8 cellular contexts compared by ENCODE assay signal in the genomic region with DNA sequence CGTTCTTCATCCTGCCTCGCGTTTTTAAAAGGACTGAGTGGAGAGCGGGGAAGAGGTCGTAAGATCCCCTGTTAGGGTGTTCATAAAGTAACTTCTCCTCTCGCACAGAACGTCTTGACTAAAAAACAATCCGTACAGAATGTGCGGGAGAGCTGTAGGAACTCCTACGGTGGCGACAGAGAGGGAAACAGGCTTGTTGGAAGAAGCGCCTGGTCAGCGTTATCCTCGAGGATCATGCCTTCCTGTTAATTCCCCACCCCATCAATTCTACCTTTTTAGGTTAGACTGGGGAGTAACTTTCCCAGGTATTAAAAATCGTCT. TPM values are rescaled to one million over a fixed set of nuclear protein-coding genes. Genes with fewer than 3 reads are reported as not detected.
DNase-seq lines count a peak whose midpoint lies in the region; ATAC-seq lines count a peak whose summit lies in the region.

No MANE protein-coding gene starts in this region.

- peak overlapping the region in 1 of 2 experiments; percentile 65 for H3K14ac ChIP-seq in mesenchymal stem cell (ENCODE audit: low read length in 2 of 2)

- H3K36me3 ChIP-seq in mesenchymal stem cell (ENCODE audit: control insufficient read depth in 1 of 2, insufficient read depth in 2 of 2, low read depth in 1 of 2, low read length in 2 of 2) (peaks cover 0 to 10% of the 10 kb centered on the region in 2 experiments), urinary bladder (ENCODE audit: insufficient read depth) (no peaks in the 10 kb centered on the region)

- H3K4me1 Mint-ChIP-seq in activated naive CD4-positive, alpha-beta T cell treated with anti-CD3 and anti-CD28 coated beads for 36 hours (ENCODE audit: low read depth), result peaks cover 31% of the 10 kb centered on the region

- H3K23ac ChIP-seq in mesenchymal stem cell (ENCODE audit: low read length in 2 of 2), result no peak overlapping the region

- H2BK15ac ChIP-seq in mesenchymal stem cell (ENCODE audit: low read depth, poor library complexity, severe bottlenecking), result no peak overlapping the region

- H3K4me3 ChIP-seq in mesenchymal stem cell (ENCODE audit: insufficient read depth in 1 of 2, low read depth in 1 of 2, low read length in 2 of 2) (peak overlapping the region; percentile 95 to 99), urinary bladder (ENCODE audit: low read depth, low read length) (peak overlapping the region; percentile 38)

- no peaks in the 10 kb centered on the region for H3K79me1 ChIP-seq in mesenchymal stem cell (replicated peaks; ENCODE audit: low read length, poor library complexity, severe bottlenecking)

- peak overlapping the region in 1 of 2 experiments; percentile 82 for H3K4ac ChIP-seq in mesenchymal stem cell (ENCODE audit: low read depth in 1 of 2, low read length in 2 of 2)

- peak overlapping the region; percentile 87 for H4K8ac ChIP-seq in mesenchymal stem cell (ENCODE audit: low read length)

- peak; percentile 5 for ATAC-seq in HG02763 (IDR thresholded peaks at IDR 0.05; ENCODE audit: unreplicated experiment)

- H3K27me3 Mint-ChIP-seq in activated naive CD4-positive, alpha-beta T cell treated with anti-CD3 and anti-CD28 coated beads for 36 hours (ENCODE audit: low read depth), result peaks cover 14% of the 10 kb centered on the region

- H3K27ac ChIP-seq in cingulate gyrus (ENCODE audit: low read depth, low read length), result peak overlapping the region; percentile 91
- H3K27ac ChIP-seq in mesenchymal stem cell (ENCODE audit: low read length, poor library complexity, severe bottlenecking), result peak overlapping the region; percentile 80
- no peak overlapping the region for H3K27ac ChIP-seq in urinary bladder (ENCODE audit: low read depth)

- CTCF ChIA-PET in activated naive CD4-positive, alpha-beta T cell treated with anti-CD3 and anti-CD28 coated beads for 36 hours (lab: Charles Lee), result no interaction called here

- no peak overlapping the region for H2AK5ac ChIP-seq in mesenchymal stem cell (ENCODE audit: low read length, severe bottlenecking)

- peak overlapping the region; percentile 58 to 82 for H3K18ac ChIP-seq in mesenchymal stem cell (ENCODE audit: low read depth in 1 of 2, low read length in 2 of 2)

- no peaks in the 10 kb centered on the region for H3K27me3 ChIP-seq in mesenchymal stem cell (ENCODE audit: control insufficient read depth in 1 of 2, insufficient read depth in 1 of 2, low read length in 2 of 2)

- DNase-seq in activated naive CD4-positive, alpha-beta T cell treated with anti-CD3 and anti-CD28 coated beads for 36 hours, result no peak
- DNase-seq in activated naive CD4-positive, alpha-beta T cell treated with anti-CD3 and anti-CD28 coated beads, Interleukin-2, amount 50 U/mL, for 16 hours, result no peak
- peak; percentile 83 for DNase-seq in NCI-H69 (lab: John Stamatoyannopoulos, UW)
- DNase-seq in mesenchymal stem cell, result peak; percentile 76
- no peak for DNase-seq in T-helper 9 cell

- peaks cover 2% of the 10 kb centered on the region for H3K4me1 ChIP-seq in mesenchymal stem cell (ENCODE audit: control insufficient read depth, insufficient read depth, low read depth, low read length)
- H3K4me1 ChIP-seq in urinary bladder (ENCODE audit: insufficient read depth), result no peaks in the 10 kb centered on the region

- H3K36me3 Mint-ChIP-seq in activated naive CD4-positive, alpha-beta T cell treated with anti-CD3 and anti-CD28 coated beads for 36 hours (ENCODE audit: low read depth), result peaks cover 3% of the 10 kb centered on the region

- H4K91ac ChIP-seq in mesenchymal stem cell (ENCODE audit: low read length), result no peak overlapping the region

- peak overlapping the region; percentile 64 for H3K4me2 ChIP-seq in mesenchymal stem cell (ENCODE audit: low read length, poor library complexity, severe bottlenecking)

- peak overlapping the region; percentile 91 for H3K27ac Mint-ChIP-seq in activated naive CD4-positive, alpha-beta T cell treated with anti-CD3 and anti-CD28 coated beads for 36 hours

- H2AFZ ChIP-seq in mesenchymal stem cell (ENCODE audit: low read depth, low read length), result peak overlapping the region; percentile 86

- H2BK12ac ChIP-seq in mesenchymal stem cell (ENCODE audit: low read length in 2 of 2), result no peak overlapping the region

- H3K9ac ChIP-seq in mesenchymal stem cell (ENCODE audit: low read length), result peak overlapping the region; percentile 97

- 1% methylated on average over 12 of the region's 15 CpGs for WGBS in mesenchymal stem cell
- WGBS in urinary bladder, result under 1% methylated on average over 15 of the region's 15 CpGs

- intact Hi-C loops in activated naive CD4-positive, alpha-beta T cell treated with anti-CD3 and anti-CD28 coated beads for 36 hours (cut with micrococcal nuclease), result loop anchor here (1.0 to 5.0 kb wide), 11 partner anchors 23 to 1986 kb away; a partner anchor contains a TSS

- H3K9me3 Mint-ChIP-seq in activated naive CD4-positive, alpha-beta T cell treated with anti-CD3 and anti-CD28 coated beads for 36 hours, result peaks cover 3% of the 10 kb centered on the region

- peak overlapping the region; percentile 90 for H3K4me3 Mint-ChIP-seq in activated naive CD4-positive, alpha-beta T cell treated with anti-CD3 and anti-CD28 coated beads for 36 hours

- no peaks in the 10 kb centered on the region for H3K9me3 ChIP-seq in mesenchymal stem cell (ENCODE audit: control insufficient read depth, low read length)

- H2BK5ac ChIP-seq in mesenchymal stem cell (ENCODE audit: low read depth, low read length, poor library complexity, severe bottlenecking), result no peak overlapping the region

- no peak overlapping the region for H2BK120ac ChIP-seq in mesenchymal stem cell (ENCODE audit: low read depth, low read length)

RNA-seq across cellular contexts. Expression of a gene that starts 0.4 kb away (rescaled TPM):
- total RNA-seq in activated naive CD4-positive, alpha-beta T cell treated with anti-CD3 and anti-CD28 coated beads for 36 hours, result 10 to 100 TPM; 23.7 to 26.0 TPM
- polyA plus RNA-seq in mesenchymal stem cell (2013, experiment 1 of 2), result 58.2 TPM
- polyA plus RNA-seq in mesenchymal stem cell (2013, experiment 2 of 2), result 52.4 TPM
- 209 TPM for total RNA-seq in urinary bladder
- polyA plus RNA-seq in urinary bladder, result 18.3 TPM

RNA-seq across cellular contexts. Expression of a gene that starts 22.9 kb away (rescaled TPM):
- 10 to 100 TPM; 12.2 to 14.3 TPM for total RNA-seq in activated naive CD4-positive, alpha-beta T cell treated with anti-CD3 and anti-CD28 coated beads for 36 hours
- polyA plus RNA-seq in mesenchymal stem cell (2013, experiment 1 of 2), result 37.3 TPM
- 36.7 TPM for polyA plus RNA-seq in mesenchymal stem cell (2013, experiment 2 of 2)
- total RNA-seq in urinary bladder, result 27.7 TPM
- polyA plus RNA-seq in urinary bladder, result 7.8 TPM

Comparison
In these comparisons a context has a peak if more than half of its experiments do, and no peak if none do; other contexts are left out.
1. DNase-seq: peak in NCI-H69 (single experiment) and mesenchymal stem cell (single experiment); none in activated naive CD4-positive, alpha-beta T cell treated with anti-CD3 and anti-CD28 coated beads for 36 hours (single experiment), activated naive CD4-positive, alpha-beta T cell treated with anti-CD3 and anti-CD28 coated beads, Interleukin-2, amount 50 U/mL, for 16 hours (single experiment) and T-helper 9 cell (single experiment).